18 cellular contexts compared by ENCODE assay signal in the genomic region with DNA sequence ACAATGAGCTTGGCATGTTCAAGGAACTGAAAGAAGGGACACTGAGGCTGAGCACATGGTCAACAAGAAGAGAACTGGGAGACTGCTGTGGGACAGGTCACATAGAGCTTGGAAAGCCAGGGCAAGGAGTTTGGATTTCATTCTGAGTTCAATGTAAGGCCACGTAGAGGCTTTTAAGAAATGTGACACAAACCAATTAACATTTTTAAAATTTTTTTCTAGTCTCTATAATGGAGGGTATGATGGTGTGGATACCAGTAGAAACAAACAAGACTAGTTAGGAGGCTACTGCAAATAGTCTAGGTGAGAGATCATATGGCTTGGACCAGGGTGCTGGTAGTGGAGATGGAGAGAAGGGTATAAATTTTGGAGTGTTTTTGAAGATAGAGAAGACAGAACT.
"Had no signal": no experiment of that assay in that cellular context is flagged by ENCODE, and none has a peak within 500 bp of the region (broad histone marks: within the 10 kb centered on the region; RNA-seq: fewer than 3 reads in every experiment).

No MANE protein-coding gene starts in this region.

- H3K27me3 Mint-ChIP-seq: activated CD4-positive, alpha-beta T cell treated with anti-CD3 and anti-CD28 coated beads, Interleukin-2, amount 10 ng/mL, durations not matched to agents 7 days and 5 days; activated T-cell treated with anti-CD3 and anti-CD28 coated beads, Interleukin-2, amount 50 U/mL, for 24 hours had no signal

- H3K4me2 ChIP-seq: neural progenitor cell had no signal

- H3K36me3 Mint-ChIP-seq: neural progenitor cell; stimulated activated effector memory CD8-positive, alpha-beta T cell treated with anti-CD3 and anti-CD28 coated beads, Interleukin-12 subunit alpha, Interleukin-12 subunit beta, amount 100 ng/mL, for 72 hours had no signal

- DNase-seq: activated CD4-positive, alpha-beta T cell treated with anti-CD3 and anti-CD28 coated beads, Interleukin-2, amount 10 ng/mL, durations not matched to agents 7 days and 5 days; activated CD4-positive, CD25-positive, alpha-beta regulatory T cell; activated CD8-positive, alpha-beta T cell treated with anti-CD3 and anti-CD28 coated beads, Interleukin-2, amount 10 ng/mL, durations not matched to agents 7 days and 5 days; activated naive CD4-positive, alpha-beta T cell treated with anti-CD3 and anti-CD28 coated beads for 36 hours; activated T-cell treated with anti-CD3 and anti-CD28 coated beads, Interleukin-2, amount 50 U/mL, for 24 hours; cortex of kidney; effector CD4-positive, alpha-beta T cell; heart right ventricle; left ventricle myocardium inferior; pancreas; right lobe of liver; small intestine; stimulated activated CD4-positive, alpha-beta T cell treated with anti-CD3 and anti-CD28 coated beads, Interleukin-4, amount 100 ng/mL, for 24 hours; tibial artery had no signal

- ATAC-seq: activated CD8-positive, alpha-beta T cell treated with anti-CD3 and anti-CD28 coated beads, Interleukin-2, amount 10 ng/mL, durations not matched to agents 7 days and 5 days; esophagus mucosa; heart right ventricle; pancreas; right lobe of liver; stimulated activated effector memory CD8-positive, alpha-beta T cell treated with anti-CD3 and anti-CD28 coated beads, Interleukin-12 subunit alpha, Interleukin-12 subunit beta, amount 100 ng/mL, for 72 hours had no signal

- H3K27ac Mint-ChIP-seq: activated CD4-positive, alpha-beta T cell treated with anti-CD3 and anti-CD28 coated beads, Interleukin-2, amount 10 ng/mL, durations not matched to agents 7 days and 5 days; activated naive CD4-positive, alpha-beta T cell treated with anti-CD3 and anti-CD28 coated beads for 36 hours; activated T-cell treated with anti-CD3 and anti-CD28 coated beads, Interleukin-2, amount 50 U/mL, for 24 hours; neural progenitor cell; stimulated activated effector memory CD8-positive, alpha-beta T cell treated with anti-CD3 and anti-CD28 coated beads, Interleukin-12 subunit alpha, Interleukin-12 subunit beta, amount 100 ng/mL, for 72 hours had no signal

- H3K36me3 ChIP-seq: ascending aorta, heart right ventricle, left ventricle myocardium inferior, neural progenitor cell, pancreas, right lobe of liver, tibial artery had no signal

- H3K4me3 Mint-ChIP-seq: activated CD4-positive, alpha-beta T cell treated with anti-CD3 and anti-CD28 coated beads, Interleukin-2, amount 10 ng/mL, durations not matched to agents 7 days and 5 days; activated CD8-positive, alpha-beta T cell treated with anti-CD3 and anti-CD28 coated beads, Interleukin-2, amount 10 ng/mL, durations not matched to agents 7 days and 5 days; activated naive CD4-positive, alpha-beta T cell treated with anti-CD3 and anti-CD28 coated beads for 36 hours; activated T-cell treated with anti-CD3 and anti-CD28 coated beads, Interleukin-2, amount 50 U/mL, for 24 hours; neural progenitor cell; stimulated activated effector memory CD8-positive, alpha-beta T cell treated with anti-CD3 and anti-CD28 coated beads, Interleukin-12 subunit alpha, Interleukin-12 subunit beta, amount 100 ng/mL, for 72 hours had no signal

- H3K9me3 ChIP-seq: ascending aorta, heart right ventricle, left ventricle myocardium inferior, pancreas, right lobe of liver, tibial artery had no signal

- H3K9ac ChIP-seq: neural progenitor cell had no signal

- H3K9me3 Mint-ChIP-seq: activated CD4-positive, alpha-beta T cell treated with anti-CD3 and anti-CD28 coated beads, Interleukin-2, amount 10 ng/mL, durations not matched to agents 7 days and 5 days; activated naive CD4-positive, alpha-beta T cell treated with anti-CD3 and anti-CD28 coated beads for 36 hours; stimulated activated effector memory CD8-positive, alpha-beta T cell treated with anti-CD3 and anti-CD28 coated beads, Interleukin-12 subunit alpha, Interleukin-12 subunit beta, amount 100 ng/mL, for 72 hours had no signal

- H3K4me1 ChIP-seq: neural progenitor cell, right lobe of liver had no signal

- H3K4me3 ChIP-seq: ascending aorta, heart right ventricle, left ventricle myocardium inferior, neural progenitor cell, pancreas, right lobe of liver, tibial artery had no signal

- H3K27me3 ChIP-seq: ascending aorta, heart right ventricle, neural progenitor cell, pancreas, right lobe of liver, tibial artery had no signal

- H3K27ac ChIP-seq: ascending aorta, heart right ventricle, left ventricle myocardium inferior, neural progenitor cell, pancreas, right lobe of liver, tibial artery had no signal

- H2AFZ ChIP-seq: neural progenitor cell had no signal
